In the genomic region with DNA sequence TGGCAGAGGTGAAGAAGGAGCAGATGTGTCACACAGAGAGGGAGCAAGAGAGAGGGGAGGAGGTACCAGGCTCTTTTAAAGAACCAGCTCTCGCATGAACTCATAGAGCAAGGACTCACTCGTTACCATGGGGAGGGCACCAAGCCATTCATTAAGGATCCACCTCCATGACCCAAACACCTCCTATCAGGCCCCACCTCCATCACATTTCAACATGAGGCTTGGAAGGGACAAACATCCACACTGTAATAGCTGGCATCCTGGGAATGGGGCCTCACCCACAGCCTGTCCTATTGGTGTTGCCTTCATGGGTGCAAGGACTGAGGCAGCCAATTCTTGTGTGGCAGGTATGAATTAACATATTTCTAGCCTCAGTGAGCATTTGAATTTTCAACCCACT, we compare ENCODE assay signal across 14 cellular contexts. TPM values are rescaled to one million over a fixed set of nuclear protein-coding genes. Genes with fewer than 3 reads are reported as not detected.
A peak's percentile ranks its signal among the peaks of the same experiment; 100 is the strongest.
DNase-seq lines count a peak whose midpoint lies in the region; ATAC-seq and TF ChIP-seq lines count a peak whose summit lies in the region.
"Had no signal": no experiment of that assay in that cellular context is flagged by ENCODE, and none has a peak within 500 bp of the region (broad histone marks: within the 10 kb centered on the region; RNA-seq: fewer than 3 reads in every experiment).

No MANE protein-coding gene starts in this region.

- H3K36me3 ChIP-seq in PC-3 (ENCODE audit: low read depth, low read length) (no peaks in the 10 kb centered on the region), osteoblast (ENCODE audit: insufficient read depth, low read length) (no peaks in the 10 kb centered on the region)

- H3K4me1 ChIP-seq in PC-3 (ENCODE audit: insufficient read depth, low read length): 0 out of 2 replicates have a peak, but pooled peaks cover 4% of the 10 kb centered on the region
- H3K4me1 ChIP-seq in osteoblast (ENCODE audit: insufficient read depth, low read length): peaks cover 9% of the 10 kb centered on the region

- no peaks in the 10 kb centered on the region for H4K20me1 ChIP-seq in PC-3 (ENCODE audit: low read length)
- no peaks in the 10 kb centered on the region for H4K20me1 ChIP-seq in osteoblast (ENCODE audit: insufficient read depth, low read length)

- no peaks in the 10 kb centered on the region for H3K27me3 Mint-ChIP-seq in activated naive CD4-positive, alpha-beta T cell treated with anti-CD3 and anti-CD28 coated beads for 36 hours (ENCODE audit: low read depth)
- no peaks in the 10 kb centered on the region for H3K27me3 Mint-ChIP-seq in T-helper 17 cell
- H3K27me3 Mint-ChIP-seq in effector memory CD8-positive, alpha-beta T cell: no peaks in the 10 kb centered on the region
- H3K27me3 Mint-ChIP-seq: type B pancreatic cell had no signal

- H3K4me1 Mint-ChIP-seq in activated naive CD4-positive, alpha-beta T cell treated with anti-CD3 and anti-CD28 coated beads for 36 hours (ENCODE audit: low read depth): peaks cover 94% of the 10 kb centered on the region
- peaks cover 83% of the 10 kb centered on the region for H3K4me1 Mint-ChIP-seq in T-helper 17 cell
- H3K4me1 Mint-ChIP-seq in effector memory CD8-positive, alpha-beta T cell (ENCODE audit: low read depth in 2 of 2): peaks cover 71 to 89% of the 10 kb centered on the region in 2 donors

- H3K4me3 Mint-ChIP-seq in activated naive CD4-positive, alpha-beta T cell treated with anti-CD3 and anti-CD28 coated beads for 36 hours: peak overlapping the region; percentile 42
- peak overlapping the region; percentile 89 for H3K4me3 Mint-ChIP-seq in T-helper 17 cell
- H3K4me3 Mint-ChIP-seq in effector memory CD8-positive, alpha-beta T cell: peak overlapping the region; percentile 57 to 73
- H3K4me3 Mint-ChIP-seq: endodermal cell, type B pancreatic cell had no signal

- POLR2A ChIA-PET in PC-3 (lab: Charles Lee; ENCODE audit: unreplicated experiment): no interaction called here

- H3K27me3 ChIP-seq in PC-3 (ENCODE audit: low read length) (no peaks in the 10 kb centered on the region), osteoblast (ENCODE audit: insufficient read depth, low read length) (no peaks in the 10 kb centered on the region)

- BruUV-seq in PC-3 (replicated peaks; lab: Mats Ljungman, UMichigan): no TSS peak

- H2AFZ ChIP-seq in PC-3 (ENCODE audit: low read length) (no peak overlapping the region), osteoblast (ENCODE audit: low read length) (no peak overlapping the region)

- peak overlapping the region; percentile 96 for H3K27ac Mint-ChIP-seq in activated naive CD4-positive, alpha-beta T cell treated with anti-CD3 and anti-CD28 coated beads for 36 hours
- peak overlapping the region; percentile 99 for H3K27ac Mint-ChIP-seq in T-helper 17 cell
- peak overlapping the region; percentile 78 to 81 for H3K27ac Mint-ChIP-seq in effector memory CD8-positive, alpha-beta T cell
- H3K27ac Mint-ChIP-seq: endodermal cell, type B pancreatic cell had no signal

- CTCF ChIA-PET in activated naive CD4-positive, alpha-beta T cell treated with anti-CD3 and anti-CD28 coated beads for 36 hours (lab: Charles Lee): interaction anchor here (0.7 to 2.8 kb wide), 5 partner anchors 13 to 72 kb away, joined by 3 to 11 read pairs (median 4); no protein-coding TSS in a partner anchor
- CTCF ChIA-PET in PC-3 (lab: Charles Lee): no interaction called here

- H3K4me3 ChIP-seq in PC-3 (ENCODE audit: low read length) (no peak overlapping the region), osteoblast (ENCODE audit: insufficient read depth, low read length) (no peak overlapping the region)

- H3K9ac ChIP-seq in PC-3 (ENCODE audit: low read length): no peak overlapping the region

- no peaks in the 10 kb centered on the region for H3K9me2 ChIP-seq in PC-3 (replicated peaks; ENCODE audit: low read length)

- ATAC-seq in T-helper 17 cell: no peak
- no peak for ATAC-seq in effector memory CD8-positive, alpha-beta T cell (replicated peaks)
- peak; percentile 37 for ATAC-seq in stimulated activated naive CD8-positive, alpha-beta T cell treated with anti-CD3 and anti-CD28 coated beads, Interleukin-15, Interleukin-2, amounts not matched to agents 100 U/mL and 50 U/mL, for 24 hours
- ATAC-seq in PC-3: no peak
- ATAC-seq in Right ventricle myocardium superior (ENCODE audit: poor library complexity): no peak
- ATAC-seq: left lobe of liver, Panc1 had no signal

- H3K4me2 ChIP-seq in PC-3 (ENCODE audit: low read length): no peak overlapping the region
- no peak overlapping the region for H3K4me2 ChIP-seq in osteoblast (ENCODE audit: insufficient read depth, low read length)

- H3K9me3 ChIP-seq in T-helper 17 cell (ENCODE audit: control insufficient read depth, low read length, poor library complexity, severe bottlenecking) (no peaks in the 10 kb centered on the region), PC-3 (ENCODE audit: low read length) (no peaks in the 10 kb centered on the region), osteoblast (ENCODE audit: low read depth, low read length) (no peaks in the 10 kb centered on the region)

- no peaks in the 10 kb centered on the region for H3F3A ChIP-seq in PC-3 (ENCODE audit: low read length, unreplicated experiment)

- intact Hi-C loops in activated naive CD4-positive, alpha-beta T cell treated with anti-CD3 and anti-CD28 coated beads for 36 hours (cut with micrococcal nuclease): no loop called here
- intact Hi-C loops in PC-3 (cut with micrococcal nuclease) (no loop called here), Right ventricle myocardium superior (cut with DNase I) (no loop called here)

- no peak for DNase-seq in activated naive CD4-positive, alpha-beta T cell treated with anti-CD3 and anti-CD28 coated beads for 36 hours
- DNase-seq in activated naive CD4-positive, alpha-beta T cell treated with Interleukin-2 at 50 U/mL for 16 hours: no peak
- DNase-seq in T-helper 17 cell (no peak), PC-3 (no peak), Right ventricle myocardium superior (no peak), osteoblast (ENCODE audit: insufficient read length, low spot score, missing footprints) (no peak)
- no peak for DNase-seq in effector memory CD8-positive, alpha-beta T cell
- DNase-seq in stimulated activated naive CD8-positive, alpha-beta T cell treated with anti-CD3 and anti-CD28 coated beads, Interleukin-15, Interleukin-2, amounts not matched to agents 100 U/mL and 50 U/mL, for 24 hours: no peak
- DNase-seq: activated CD4-positive, CD25-positive, alpha-beta regulatory T cell treated with anti-CD3 and anti-CD28 coated beads, Interleukin-2, amount 50 U/mL, for 72 hours; endodermal cell; NCI-H187 had no signal

- H3K27ac ChIP-seq in PC-3 (ENCODE audit: low read length): no peak overlapping the region
- no peak overlapping the region for H3K27ac ChIP-seq in osteoblast (ENCODE audit: low read depth, low read length)

- no peaks in the 10 kb centered on the region for H3K79me2 ChIP-seq in PC-3 (ENCODE audit: low read length)
- no peaks in the 10 kb centered on the region for H3K79me2 ChIP-seq in osteoblast (ENCODE audit: insufficient read depth, low read length)

- TF ChIP-seq CTCF in PC-3 (conservative IDR thresholded peaks at IDR 0.05; ENCODE audit: low read depth, low read length) (no peak), osteoblast (IDR thresholded peaks at IDR 0.05; ENCODE audit: extremely low read depth, low read depth, low read length) (no peak)

- no peaks in the 10 kb centered on the region for H3K9me3 Mint-ChIP-seq in activated naive CD4-positive, alpha-beta T cell treated with anti-CD3 and anti-CD28 coated beads for 36 hours
- no peaks in the 10 kb centered on the region for H3K9me3 Mint-ChIP-seq in effector memory CD8-positive, alpha-beta T cell
- H3K9me3 Mint-ChIP-seq: endodermal cell had no signal

- H3K36me3 Mint-ChIP-seq in activated naive CD4-positive, alpha-beta T cell treated with anti-CD3 and anti-CD28 coated beads for 36 hours (ENCODE audit: low read depth): peaks cover 23% of the 10 kb centered on the region
- peaks cover 2% of the 10 kb centered on the region for H3K36me3 Mint-ChIP-seq in T-helper 17 cell (ENCODE audit: low read depth)
- H3K36me3 Mint-ChIP-seq in effector memory CD8-positive, alpha-beta T cell (ENCODE audit: insufficient read depth): peaks cover 12% of the 10 kb centered on the region
- H3K36me3 Mint-ChIP-seq: type B pancreatic cell had no signal

RNA-seq across cellular contexts. Expression of gene TNFAIP8, which starts 11.6 kb away (rescaled TPM):
- total RNA-seq in activated naive CD4-positive, alpha-beta T cell treated with anti-CD3 and anti-CD28 coated beads for 36 hours: 100 to 1,000 TPM; 141 to 142 TPM
- 100 to 1,000 TPM; 130 to 140 TPM for total RNA-seq in T-helper 17 cell
- total RNA-seq in PC-3 (2014; rRNA removed): 11.8 and 20.0 TPM in 2 replicates
- total RNA-seq in Right ventricle myocardium superior: 13.6 TPM
- total RNA-seq in osteoblast: 23.2 and 26.2 TPM in 2 replicates
